8 cellular contexts compared by ENCODE assay signal in the genomic region with DNA sequence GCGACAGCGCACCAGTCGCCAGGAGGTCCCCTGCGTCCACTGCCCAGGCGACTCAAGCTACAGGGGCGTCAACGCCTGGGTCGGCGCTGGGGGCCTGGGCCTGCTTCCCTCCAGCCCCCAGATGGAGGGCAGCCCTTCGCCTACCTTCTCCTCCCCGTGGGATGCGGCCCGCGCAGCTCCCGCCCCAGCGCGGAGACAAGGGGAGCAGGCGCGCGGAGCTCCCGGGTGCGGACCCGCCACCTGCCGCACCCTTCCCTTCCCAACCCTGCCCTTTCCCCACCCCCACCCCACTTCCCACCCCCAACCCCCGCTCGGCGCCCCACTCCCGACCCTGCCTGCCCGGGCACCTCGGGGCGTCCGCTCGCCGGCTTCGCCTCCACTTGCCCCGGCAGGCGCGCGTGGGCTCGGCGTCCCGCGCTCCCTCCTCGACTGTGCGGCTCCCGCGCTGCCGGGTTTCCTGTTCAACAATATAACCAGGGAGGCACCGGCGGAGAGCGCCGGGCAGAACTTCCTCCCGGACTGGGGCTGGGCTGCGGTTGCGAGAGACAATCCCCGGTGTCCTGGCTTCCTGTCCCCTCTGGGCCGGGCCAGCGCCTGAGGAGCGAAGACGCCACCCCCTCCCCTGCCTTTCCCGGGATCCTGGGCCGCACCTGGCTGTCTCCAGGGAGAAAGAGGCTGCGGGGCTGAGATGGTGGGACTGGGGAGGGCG. TPM values are rescaled to one million over a fixed set of nuclear protein-coding genes. Genes with fewer than 3 reads are reported as not detected.
DNase-seq lines count a peak whose midpoint lies in the region; ATAC-seq, FAIRE-seq and TF ChIP-seq lines count a peak whose summit lies in the region.

A gene with protein sequence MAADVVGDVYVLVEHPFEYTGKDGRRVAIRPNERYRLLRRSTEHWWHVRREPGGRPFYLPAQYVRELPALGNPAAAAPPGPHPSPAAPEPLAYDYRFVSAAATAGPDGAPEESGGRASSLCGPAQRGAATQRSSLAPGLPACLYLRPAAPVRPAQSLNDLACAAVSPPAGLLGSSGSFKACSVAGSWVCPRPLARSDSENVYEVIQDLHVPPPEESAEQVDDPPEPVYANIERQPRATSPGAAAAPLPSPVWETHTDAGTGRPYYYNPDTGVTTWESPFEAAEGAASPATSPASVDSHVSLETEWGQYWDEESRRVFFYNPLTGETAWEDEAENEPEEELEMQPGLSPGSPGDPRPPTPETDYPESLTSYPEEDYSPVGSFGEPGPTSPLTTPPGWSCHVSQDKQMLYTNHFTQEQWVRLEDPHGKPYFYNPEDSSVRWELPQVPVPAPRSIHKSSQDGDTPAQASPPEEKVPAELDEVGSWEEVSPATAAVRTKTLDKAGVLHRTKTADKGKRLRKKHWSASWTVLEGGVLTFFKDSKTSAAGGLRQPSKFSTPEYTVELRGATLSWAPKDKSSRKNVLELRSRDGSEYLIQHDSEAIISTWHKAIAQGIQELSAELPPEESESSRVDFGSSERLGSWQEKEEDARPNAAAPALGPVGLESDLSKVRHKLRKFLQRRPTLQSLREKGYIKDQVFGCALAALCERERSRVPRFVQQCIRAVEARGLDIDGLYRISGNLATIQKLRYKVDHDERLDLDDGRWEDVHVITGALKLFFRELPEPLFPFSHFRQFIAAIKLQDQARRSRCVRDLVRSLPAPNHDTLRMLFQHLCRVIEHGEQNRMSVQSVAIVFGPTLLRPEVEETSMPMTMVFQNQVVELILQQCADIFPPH (minus strand): TSS at position 466 of the 709 bp plus-strand sequence. CDS start 2,591 bp downstream, outside the sequence.

- H3K27me3 ChIP-seq in BE2C = peaks cover 45% of the 10 kb centered on the region

- CTCF ChIA-PET in activated B cell treated with CpG ODN at 0.5 μM for 24 hours (lab: Charles Lee) = no interaction called here

- intact Hi-C loops in activated B cell treated with CpG ODN at 0.5 μM for 24 hours (cut with micrococcal nuclease) = no loop called here

- FAIRE-seq in RCC 7860 (lab: Jason Lieb, UNC) = no peak

- no peak for ATAC-seq in activated B cell treated with CpG ODN at 0.5 μM for 24 hours (ENCODE audit: low read depth)
- no peak for ATAC-seq in HG03460 (IDR thresholded peaks at IDR 0.05; ENCODE audit: unreplicated experiment)

- H3K9me3 Mint-ChIP-seq in activated B cell treated with CpG ODN at 0.5 μM for 24 hours = no peaks in the 10 kb centered on the region
- no peaks in the 10 kb centered on the region for H3K9me3 Mint-ChIP-seq in osteocyte (ENCODE audit: unreplicated experiment)

- H3K36me3 ChIP-seq in BE2C = no peaks in the 10 kb centered on the region

- H3K27ac Mint-ChIP-seq in activated B cell treated with CpG ODN at 0.5 μM for 24 hours (no peak within 1 kb of the TSS), osteocyte (ENCODE audit: unreplicated experiment) (no peak within 1 kb of the TSS)

- peaks cover 9% of the 10 kb centered on the region for H3K4me1 ChIP-seq in BE2C

- TF ChIP-seq CTCF in BE2C (IDR thresholded peaks at IDR 0.05; ENCODE audit: low read depth, low read length) (no peak), activated B cell treated with CpG ODN at 0.5 μM for 24 hours (IDR thresholded peaks at IDR 0.05) (no peak), osteocyte (IDR thresholded peaks at IDR 0.05) (no peak)

- DNase-seq in BE2C (no peak), HT-29 (ENCODE audit: low spot score) (peak; percentile 65), activated B cell treated with CpG ODN at 0.5 μM for 24 hours (no peak), glomerular visceral epithelial cell (ENCODE audit: extremely low spot score) (peak; percentile 73), osteocyte (ENCODE audit: extremely low spot score, unreplicated experiment) (no peak), SHP77 treated with DMSO at 0.1 percent for 48 hours (lab: John Stamatoyannopoulos, UW) (no peak), RCC 7860 (ENCODE audit: low spot score) (no peak)

- H3K4me1 Mint-ChIP-seq in activated B cell treated with CpG ODN at 0.5 μM for 24 hours (peaks cover 38% of the 10 kb centered on the region), osteocyte (ENCODE audit: unreplicated experiment) (peaks cover 27% of the 10 kb centered on the region)

- POLR2A ChIA-PET in activated B cell treated with CpG ODN at 0.5 μM for 24 hours (lab: Charles Lee) = interaction anchor here (0.7 to 1.3 kb wide), 5 partner anchors 22 to 207 kb away, joined by 3 to 9 read pairs (median 3); no protein-coding TSS in a partner anchor

- H3K36me3 Mint-ChIP-seq in activated B cell treated with CpG ODN at 0.5 μM for 24 hours (ENCODE audit: low read depth) = peaks cover 16% of the 10 kb centered on the region
- H3K36me3 Mint-ChIP-seq in osteocyte (ENCODE audit: unreplicated experiment) = peaks cover 9% of the 10 kb centered on the region

- H3K9me3 ChIP-seq in BE2C = no peaks in the 10 kb centered on the region

- peak within 1 kb of the TSS; percentile 83 for H3K4me3 Mint-ChIP-seq in activated B cell treated with CpG ODN at 0.5 μM for 24 hours
- H3K4me3 Mint-ChIP-seq in osteocyte (ENCODE audit: unreplicated experiment) = peak within 1 kb of the TSS; percentile 65

- H3K4me3 ChIP-seq in BE2C (ENCODE audit: low read depth, low read length) = peak within 1 kb of the TSS; percentile 30

- H3K27me3 Mint-ChIP-seq in activated B cell treated with CpG ODN at 0.5 μM for 24 hours (no peaks in the 10 kb centered on the region), osteocyte (ENCODE audit: unreplicated experiment) (peaks cover 24% of the 10 kb centered on the region)

RNA-seq across cellular contexts. Expression of the gene that starts here (rescaled TPM):
- 1.6 TPM for polyA plus RNA-seq in BE2C (2012; ENCODE audit: insufficient read depth, insufficient read length, low read depth)
- 171 and 180 TPM in 2 replicates for total RNA-seq in HT-29 (2014; rRNA removed; shearing (Covaris generic))
- total RNA-seq in activated B cell treated with CpG ODN at 0.5 μM for 24 hours (64.5 and 75.7 TPM in 2 replicates), osteocyte (0.99 and 1.6 TPM in 2 replicates)

Comparison
In these comparisons a context has a peak if more than half of its experiments do, and no peak if none do; other contexts are left out.
1. RNA of the gene that starts here (total RNA-seq): 171 to 180 TPM in HT-29 and 64.5 to 75.7 TPM in activated B cell treated with CpG ODN at 0.5 μM for 24 hours; 0.99 to 1.6 TPM in osteocyte; every median in the first group is over 10 times any median in the second.
2. DNase-seq: peak in HT-29 (single experiment) and glomerular visceral epithelial cell (single experiment); none in BE2C (single experiment), activated B cell treated with CpG ODN at 0.5 μM for 24 hours (single experiment), osteocyte (single experiment), SHP77 treated with DMSO at 0.1 percent for 48 hours (single experiment) and RCC 7860 (single experiment).